In genomic region chr5:69560587-69561431, GRCh38 we compare ENCODE assay signal across 1 cellular context.
TF ChIP-seq lines count a peak whose summit lies in the region.

No MANE protein-coding gene starts in this region.

TF ChIP-seq in HepG2, 621 proteins besides CTCF, POLR2A, EP300 and RAD21:
- TF ChIP-seq ZNF770 (CRISPR knock-in tag; IDR thresholded peaks at IDR 0.05), result peak; percentile 55; the same call in 1 of the 2 replicates
- TF ChIP-seq ZFY (CRISPR knock-in tag; IDR thresholded peaks at IDR 0.05), result 0 out of 2 replicates have a peak, but pooled peaks have one; percentile 4
- peak; percentile 53; the same call in 1 of the 2 replicates for TF ChIP-seq ZNF460 (CRISPR knock-in tag; IDR thresholded peaks at IDR 0.05; ENCODE audit: borderline replicate concordance)
- TF ChIP-seq FOSL2 (CRISPR knock-in tag; IDR thresholded peaks at IDR 0.05), result peak; percentile 39
